In the genomic region with DNA sequence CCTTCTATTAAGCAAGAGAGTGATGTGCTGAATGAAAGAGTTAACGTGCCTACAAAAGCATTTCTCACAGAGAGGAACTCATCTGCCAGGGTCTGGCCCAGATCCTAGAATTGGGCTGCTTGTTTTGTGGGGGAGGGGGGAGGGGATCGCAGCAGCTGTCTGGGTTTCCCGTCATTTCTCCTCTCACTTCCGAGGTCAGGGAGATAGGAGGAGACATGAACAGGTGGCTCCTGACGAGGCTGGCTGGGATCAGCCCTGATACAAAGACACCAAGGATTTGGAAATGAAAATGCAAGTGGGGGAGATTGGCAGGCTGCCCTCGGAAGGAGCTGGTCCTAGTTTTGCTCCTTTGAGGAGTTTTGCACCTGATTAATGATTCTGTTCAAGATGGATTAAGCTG, we compare ENCODE assay signal across 1 cellular context.
TF ChIP-seq lines count a peak whose summit lies in the region.

No MANE protein-coding gene starts in this region.

TF ChIP-seq in K562, 482 proteins besides CTCF, POLR2A, EP300 and RAD21 (continued from another document):
- TF ChIP-seq, protein P1, sequence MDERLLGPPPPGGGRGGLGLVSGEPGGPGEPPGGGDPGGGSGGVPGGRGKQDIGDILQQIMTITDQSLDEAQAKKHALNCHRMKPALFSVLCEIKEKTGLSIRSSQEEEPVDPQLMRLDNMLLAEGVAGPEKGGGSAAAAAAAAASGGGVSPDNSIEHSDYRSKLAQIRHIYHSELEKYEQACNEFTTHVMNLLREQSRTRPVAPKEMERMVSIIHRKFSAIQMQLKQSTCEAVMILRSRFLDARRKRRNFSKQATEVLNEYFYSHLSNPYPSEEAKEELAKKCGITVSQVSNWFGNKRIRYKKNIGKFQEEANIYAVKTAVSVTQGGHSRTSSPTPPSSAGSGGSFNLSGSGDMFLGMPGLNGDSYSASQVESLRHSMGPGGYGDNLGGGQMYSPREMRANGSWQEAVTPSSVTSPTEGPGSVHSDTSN (CRISPR knock-in tag; IDR thresholded peaks at IDR 0.05; ENCODE audit: low read depth), result no peak
- TF ChIP-seq, protein P1 (tag; conservative IDR thresholded peaks at IDR 0.05; ENCODE audit: low read depth), result 0 out of 2 replicates have a peak, but pooled peaks have one; percentile 22
- TF ChIP-seq GTF2F1 (IDR thresholded peaks at IDR 0.05; ENCODE audit: low read depth, low read length), result no peak
- TF ChIP-seq, protein P2, sequence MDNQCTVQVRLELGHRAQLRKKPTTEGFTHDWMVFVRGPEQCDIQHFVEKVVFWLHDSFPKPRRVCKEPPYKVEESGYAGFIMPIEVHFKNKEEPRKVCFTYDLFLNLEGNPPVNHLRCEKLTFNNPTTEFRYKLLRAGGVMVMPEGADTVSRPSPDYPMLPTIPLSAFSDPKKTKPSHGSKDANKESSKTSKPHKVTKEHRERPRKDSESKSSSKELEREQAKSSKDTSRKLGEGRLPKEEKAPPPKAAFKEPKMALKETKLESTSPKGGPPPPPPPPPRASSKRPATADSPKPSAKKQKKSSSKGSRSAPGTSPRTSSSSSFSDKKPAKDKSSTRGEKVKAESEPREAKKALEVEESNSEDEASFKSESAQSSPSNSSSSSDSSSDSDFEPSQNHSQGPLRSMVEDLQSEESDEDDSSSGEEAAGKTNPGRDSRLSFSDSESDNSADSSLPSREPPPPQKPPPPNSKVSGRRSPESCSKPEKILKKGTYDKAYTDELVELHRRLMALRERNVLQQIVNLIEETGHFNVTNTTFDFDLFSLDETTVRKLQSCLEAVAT (IDR thresholded peaks at IDR 0.05), result no peak
- TF ChIP-seq ZNF707 (CRISPR knock-in tag; conservative IDR thresholded peaks at IDR 0.05), result no peak
- no peak for TF ChIP-seq KDM5B (IDR thresholded peaks at IDR 0.05; ENCODE audit: insufficient replicate concordance, low read depth, low read length)
- 0 out of 2 replicates have a peak, but pooled peaks have one; percentile 45 for TF ChIP-seq L3MBTL2 (IDR thresholded peaks at IDR 0.05)
- TF ChIP-seq NFIC (IDR thresholded peaks at IDR 0.05), result 0 out of 2 replicates have a peak, but pooled peaks have one; percentile 22
- no peak for TF ChIP-seq CHCHD3 (CRISPR knock-in tag; IDR thresholded peaks at IDR 0.05)
- TF ChIP-seq, protein P3, sequence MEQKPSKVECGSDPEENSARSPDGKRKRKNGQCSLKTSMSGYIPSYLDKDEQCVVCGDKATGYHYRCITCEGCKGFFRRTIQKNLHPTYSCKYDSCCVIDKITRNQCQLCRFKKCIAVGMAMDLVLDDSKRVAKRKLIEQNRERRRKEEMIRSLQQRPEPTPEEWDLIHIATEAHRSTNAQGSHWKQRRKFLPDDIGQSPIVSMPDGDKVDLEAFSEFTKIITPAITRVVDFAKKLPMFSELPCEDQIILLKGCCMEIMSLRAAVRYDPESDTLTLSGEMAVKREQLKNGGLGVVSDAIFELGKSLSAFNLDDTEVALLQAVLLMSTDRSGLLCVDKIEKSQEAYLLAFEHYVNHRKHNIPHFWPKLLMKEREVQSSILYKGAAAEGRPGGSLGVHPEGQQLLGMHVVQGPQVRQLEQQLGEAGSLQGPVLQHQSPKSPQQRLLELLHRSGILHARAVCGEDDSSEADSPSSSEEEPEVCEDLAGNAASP (IDR thresholded peaks at IDR 0.05), result no peak
- no peak for TF ChIP-seq PPARD (CRISPR knock-in tag; IDR thresholded peaks at IDR 0.05)
- TF ChIP-seq, protein P4, sequence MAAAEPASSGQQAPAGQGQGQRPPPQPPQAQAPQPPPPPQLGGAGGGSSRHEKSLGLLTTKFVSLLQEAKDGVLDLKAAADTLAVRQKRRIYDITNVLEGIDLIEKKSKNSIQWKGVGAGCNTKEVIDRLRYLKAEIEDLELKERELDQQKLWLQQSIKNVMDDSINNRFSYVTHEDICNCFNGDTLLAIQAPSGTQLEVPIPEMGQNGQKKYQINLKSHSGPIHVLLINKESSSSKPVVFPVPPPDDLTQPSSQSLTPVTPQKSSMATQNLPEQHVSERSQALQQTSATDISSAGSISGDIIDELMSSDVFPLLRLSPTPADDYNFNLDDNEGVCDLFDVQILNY (CRISPR knock-in tag; IDR thresholded peaks at IDR 0.05), result no peak
